ENCODE assay signal across 8 cellular contexts in the genomic region with DNA sequence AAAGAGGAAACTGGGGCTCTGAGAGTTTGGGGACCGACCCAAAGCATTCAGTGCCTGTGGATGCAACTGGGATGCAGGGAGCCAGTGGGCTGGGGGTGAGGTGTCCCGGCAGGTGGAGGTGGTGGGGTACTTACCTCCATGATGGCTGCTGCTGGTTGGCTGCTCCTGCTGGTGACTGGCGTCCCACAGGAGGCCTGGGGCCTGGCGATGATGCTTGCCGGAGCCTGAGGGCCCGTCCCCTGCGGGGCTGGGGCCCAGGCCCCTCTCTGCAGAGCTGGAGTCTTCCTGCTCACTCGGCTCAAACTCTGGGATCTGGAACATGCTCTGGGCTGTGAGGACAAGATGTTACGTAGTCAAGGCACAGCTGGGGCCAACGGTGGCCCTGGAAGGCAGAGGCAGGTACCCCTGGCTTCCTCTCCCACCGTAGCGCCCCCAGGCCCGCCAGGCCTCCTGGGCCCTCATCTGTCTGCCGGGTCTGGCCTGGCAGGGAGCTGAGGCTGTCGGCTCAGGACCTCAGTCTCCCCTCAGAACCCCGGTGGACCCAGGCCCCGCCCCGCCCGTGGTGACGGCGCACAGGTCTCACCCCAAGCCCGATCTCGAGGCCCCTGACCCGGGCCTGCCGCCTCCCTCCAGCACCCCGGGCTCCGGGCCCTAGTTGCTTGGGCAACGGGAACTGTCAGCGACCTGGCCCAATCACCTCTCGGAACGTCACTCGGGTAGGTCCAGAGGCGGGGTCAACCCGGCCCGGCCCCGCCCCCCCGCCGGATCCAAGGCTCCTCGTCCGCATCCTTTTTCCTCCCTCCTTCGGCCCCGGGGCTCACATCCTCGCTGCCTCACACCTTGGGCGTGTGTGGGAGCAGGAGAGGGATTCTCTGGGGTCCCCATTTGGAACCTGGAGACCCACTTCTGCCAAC. TPM values are rescaled to one million over a fixed set of nuclear protein-coding genes. Genes with fewer than 3 reads are reported as not detected.
DNase-seq lines count a peak whose midpoint lies in the region; ATAC-seq and TF ChIP-seq lines count a peak whose summit lies in the region.

A gene (minus strand): TSS at position 618 of the 914 bp plus-strand sequence. CDS start 297 bp downstream, at position 321.

- DNase-seq in NCI-H748 treated with DMSO at 0.1 percent for 48 hours (lab: John Stamatoyannopoulos, UW) = peak; percentile 77
- peak; percentile 81 to 90 for DNase-seq in activated CD4-positive, alpha-beta T cell treated with anti-CD3 and anti-CD28 coated beads, Interleukin-2, amount 50 U/mL, for 24 hours (ENCODE audit: low read depth in 1 of 2, low spot score in 1 of 2)
- DNase-seq in dedifferentiated amniotic fluid mesenchymal stem cell (ENCODE audit: extremely low spot score) = peak; percentile 91
- peak; percentile 97 for DNase-seq in left lobe of liver (ENCODE audit: low spot score)
- peak; percentile 94 to 95 for DNase-seq in stimulated activated CD4-positive, alpha-beta T cell treated with anti-CD3 and anti-CD28 coated beads, Interleukin-2, amount 100 ng/mL, for 24 hours

- peak within 1 kb of the TSS; percentile 87 for H3K27ac ChIP-seq in C4-2B

- TF ChIP-seq CTCF in C4-2B (conservative IDR thresholded peaks at IDR 0.05) = no peak

- ATAC-seq in GM19395 (IDR thresholded peaks at IDR 0.05; ENCODE audit: unreplicated experiment) (peak; percentile 74), HG03558 (IDR thresholded peaks at IDR 0.05; ENCODE audit: extremely low read depth, unreplicated experiment) (peak; percentile 40), left lobe of liver (peak; percentile 86)

RNA-seq across cellular contexts. Expression of the gene that starts here (rescaled TPM):
- 36.0 TPM for total RNA-seq in left lobe of liver

Comparison
In these comparisons a context has a peak if more than half of its experiments do, and no peak if none do; other contexts are left out.
1. Peak in every context shown above with its lines: DNase-seq, ATAC-seq and H3K27ac ChIP-seq.